ENCODE assay signal across 12 cellular contexts in genomic region chr1:24640288-24640687, GRCh38. TPM values are rescaled to one million over a fixed set of nuclear protein-coding genes. Genes with fewer than 3 reads are reported as not detected.
DNase-seq lines count a peak whose midpoint lies in the region; ATAC-seq and TF ChIP-seq lines count a peak whose summit lies in the region.
"Had no signal": no experiment of that assay in that cellular context is flagged by ENCODE, and none has a peak within 500 bp of the region (broad histone marks: within the 10 kb centered on the region; RNA-seq: fewer than 3 reads in every experiment).

No MANE protein-coding gene starts in this region.

- H3K27me3 ChIP-seq in right cardiac atrium (ENCODE audit: control insufficient read depth, insufficient read depth) = no peaks in the 10 kb centered on the region

- H3K4me1 Mint-ChIP-seq in WTC11 = peaks cover 20% of the 10 kb centered on the region

- H3K4me3 Mint-ChIP-seq in WTC11 = no peak overlapping the region
- H3K4me3 Mint-ChIP-seq: HFFc6 had no signal

- no peak overlapping the region for H3K27ac ChIP-seq in right cardiac atrium (ENCODE audit: low read length)

- TF ChIP-seq CTCF in WTC11 (IDR thresholded peaks at IDR 0.05) = no peak

- H3K4me3 ChIP-seq in right cardiac atrium (ENCODE audit: low read length) = no peak overlapping the region

- in situ Hi-C loops in G401 (cut with HindIII; ENCODE audit: low sequenced_read_pairs) = no loop called here

- H3K36me3 Mint-ChIP-seq in WTC11 = peaks cover 7% of the 10 kb centered on the region

- 68% methylated on average over 7 of the region's 7 CpGs for WGBS in right cardiac atrium

- POLR2A ChIA-PET in WTC11 (lab: Charles Lee) = interaction anchor here (0.6 to 0.7 kb wide), 3 partner anchors 75 to 329 kb away, joined by 3 to 9 read pairs (median 7); partner anchors contain the start of gene NCMAP

- H3K4me1 ChIP-seq in right cardiac atrium (ENCODE audit: control insufficient read depth, insufficient read depth, low read length) = peaks cover 7% of the 10 kb centered on the region

- peaks cover 4% of the 10 kb centered on the region for H3K27me3 Mint-ChIP-seq in WTC11 (ENCODE audit: low read depth)

- peak; percentile 37 to 69 (median 62) for DNase-seq in right cardiac atrium
- no peak for DNase-seq in cardiac septum (ENCODE audit: low spot score)
- DNase-seq in WTC11 (ENCODE audit: low spot score) = no peak
- peak; percentile 20 for DNase-seq in left kidney (ENCODE audit: low read depth, low spot score)
- DNase-seq in G401 (ENCODE audit: low spot score) = no peak
- no peak for DNase-seq in sciatic nerve (ENCODE audit: low spot score)
- DNase-seq: DND-41; HFFc6; KBM-7; NCI-H2107; stimulated activated CD4-positive, alpha-beta T cell treated with anti-CD3 and anti-CD28 coated beads, Interleukin-15, amount 100 ng/mL, for 24 hours had no signal

- H3K9me3 ChIP-seq in right cardiac atrium (ENCODE audit: control insufficient read depth, low read length) = no peaks in the 10 kb centered on the region

- intact Hi-C loops in right cardiac atrium (cut with DNase I) = no loop called here
- intact Hi-C loops in cardiac septum (cut with DNase I) = loop anchor here (5.0 kb wide), 1 partner anchor 223 kb away; the partner anchor contains the start of gene NIPAL3
- intact Hi-C loops in sciatic nerve (cut with DNase I) = no loop called here

- CTCF ChIA-PET in WTC11 (lab: Charles Lee) = interaction anchor here (0.6 to 1.3 kb wide), 7 partner anchors 98 to 1974 kb away, joined by 3 to 6 read pairs (median 3); partner anchors contain the start of gene NIPAL3

- H3K9me3 Mint-ChIP-seq in WTC11 = no peaks in the 10 kb centered on the region
- H3K9me3 Mint-ChIP-seq: HFFc6 had no signal

- ATAC-seq in right cardiac atrium (no peak), WTC11 (no peak), sciatic nerve (no peak), GM21619 (IDR thresholded peaks at IDR 0.05; ENCODE audit: unreplicated experiment) (no peak)

- no peak overlapping the region for H3K27ac Mint-ChIP-seq in WTC11

TF ChIP-seq in WTC11, 78 proteins besides CTCF, POLR2A, EP300 and RAD21 (continues in another document):
- TF ChIP-seq ESRRA (CRISPR knock-in tag; IDR thresholded peaks at IDR 0.05; ENCODE audit: borderline replicate concordance) (no peak), OVOL2 (CRISPR knock-in tag; IDR thresholded peaks at IDR 0.05; ENCODE audit: borderline replicate concordance) (no peak), USF2 (CRISPR knock-in tag; IDR thresholded peaks at IDR 0.05) (peak; percentile 58), E2F1 (CRISPR knock-in tag; IDR thresholded peaks at IDR 0.05) (no peak), MXD4 (CRISPR knock-in tag; IDR thresholded peaks at IDR 0.05; ENCODE audit: borderline replicate concordance) (no peak), ZNF121 (CRISPR knock-in tag; IDR thresholded peaks at IDR 0.05) (no peak), ARID4B (CRISPR knock-in tag; IDR thresholded peaks at IDR 0.05; ENCODE audit: borderline replicate concordance) (no peak), ZNF281 (CRISPR knock-in tag; IDR thresholded peaks at IDR 0.05) (no peak), EMX1 (CRISPR knock-in tag; IDR thresholded peaks at IDR 0.05) (no peak), USF1 (CRISPR knock-in tag; IDR thresholded peaks at IDR 0.05) (peak; percentile 24; the same call in 1 of the 2 replicates), GTF2I (CRISPR knock-in tag; conservative IDR thresholded peaks at IDR 0.05) (no peak), CDX4 (CRISPR knock-in tag; IDR thresholded peaks at IDR 0.05; ENCODE audit: borderline replicate concordance) (no peak)

RNA-seq across cellular contexts. Expression of gene SRRM1, which starts 2.8 kb away (rescaled TPM):
- total RNA-seq in right cardiac atrium (10 to 100 TPM; 71.8 to 91.7 (median 79.3) TPM), cardiac septum (78.2 TPM), WTC11 (2021) (202 to 228 TPM (median 202 TPM) in 3 replicates), sciatic nerve (155 TPM)
- 41.2 TPM for polyA plus RNA-seq in right cardiac atrium
- total RNA-seq in G401 (2014; rRNA removed; shearing (Covaris generic)) = 29.3 and 30.7 TPM in 2 replicates

Comparison
In these comparisons a context has a peak if more than half of its experiments do, and no peak if none do; other contexts are left out.
1. DNase-seq: peak in right cardiac atrium (3 of 3) and left kidney (single experiment); none in cardiac septum (single experiment), WTC11 (single experiment), G401 (single experiment) and sciatic nerve (single experiment).